In the genomic region with DNA sequence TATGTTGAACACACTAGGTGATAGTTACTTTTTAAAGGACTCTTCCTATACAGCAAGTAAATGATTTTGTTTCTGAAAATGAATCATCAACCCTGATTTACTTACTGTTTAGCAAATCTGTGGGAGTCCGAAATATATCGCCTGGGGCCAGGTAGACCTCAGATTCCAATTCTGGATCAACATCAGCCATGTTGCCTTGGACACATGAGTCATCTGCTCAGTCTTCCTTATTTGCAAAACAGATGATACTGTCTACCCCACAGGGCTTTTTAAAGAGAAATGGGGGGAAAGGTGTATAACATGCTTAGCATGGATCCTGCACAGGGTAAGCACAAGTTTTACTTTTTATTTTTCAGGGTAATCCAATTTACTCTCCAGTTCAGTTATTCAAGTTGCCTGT, we compare ENCODE assay signal across 20 cellular contexts.
DNase-seq lines count a peak whose midpoint lies in the region; TF ChIP-seq lines count a peak whose summit lies in the region.
"Had no signal": no experiment of that assay in that cellular context is flagged by ENCODE, and none has a peak within 500 bp of the region (broad histone marks: within the 10 kb centered on the region; RNA-seq: fewer than 3 reads in every experiment).

No MANE protein-coding gene starts in this region.

- H3K4me1 ChIP-seq in adipocyte (ENCODE audit: control insufficient read depth, insufficient read depth, low read length) (no peaks in the 10 kb centered on the region), spleen (no peaks in the 10 kb centered on the region), stomach (no peaks in the 10 kb centered on the region)

- DNase-seq in Daoy (ENCODE audit: low read depth) (peak; percentile 46), NCI-H69 (lab: John Stamatoyannopoulos, UW) (peak; percentile 95), adipocyte (ENCODE audit: low read depth) (peak; percentile 14), islet precursor cell (peak; percentile 43), spleen (no peak), stomach (no peak)
- no peak for DNase-seq in effector CD8-positive, alpha-beta T cell (lab: John Stamatoyannopoulos, UW)
- DNase-seq: AML-193; C1 segment of cervical spinal cord; CD8-positive, alpha-beta T cell; DND-41; GM23248; H9; KBM-7; NCI-H1105; NCI-H1694; NCI-H2081; NCI-H2171 treated with DMSO at 0.1 percent for 48 hours; NCI-H446; PC-9 had no signal

- H3K27me3 ChIP-seq in adipocyte (replicated peaks; ENCODE audit: control insufficient read depth, insufficient read depth, low read length): no peaks in the 10 kb centered on the region
- H3K27me3 ChIP-seq in spleen (replicated peaks in 1 of 7): no peaks in the 10 kb centered on the region
- no peaks in the 10 kb centered on the region for H3K27me3 ChIP-seq in stomach

- intact Hi-C loops in spleen (cut with DNase I; ENCODE audit: low total_unique reads): no loop called here
- intact Hi-C loops in stomach (cut with DNase I; ENCODE audit: low total_unique reads): no loop called here

- TF ChIP-seq CTCF in spleen (IDR thresholded peaks at IDR 0.05 in 8 of 11, conservative IDR thresholded peaks at IDR 0.05 in 3 of 11) (no peak), stomach (IDR thresholded peaks at IDR 0.05) (no peak)

- no peak overlapping the region for H3K27ac ChIP-seq in spleen
- H3K27ac ChIP-seq in stomach: no peak overlapping the region
- H3K27ac ChIP-seq: GM23248, PC-9 had no signal

- no peak for TF ChIP-seq POLR2A in spleen (IDR thresholded peaks at IDR 0.05)
- TF ChIP-seq POLR2A in stomach (IDR thresholded peaks at IDR 0.05): no peak

- 89 to 98% (median 95%) methylated on average over 2 of the region's 2 CpGs for WGBS in spleen, 5 donors
- 90 to 99% (median 94%) methylated on average over 2 of the region's 2 CpGs for WGBS in stomach, 5 donors

- no peak for TF ChIP-seq EP300 in stomach (IDR thresholded peaks at IDR 0.05)

- no peaks in the 10 kb centered on the region for H3K36me3 ChIP-seq in adipocyte (ENCODE audit: control insufficient read depth, insufficient read depth, low read length, severe bottlenecking)
- no peaks in the 10 kb centered on the region for H3K36me3 ChIP-seq in spleen
- no peaks in the 10 kb centered on the region for H3K36me3 ChIP-seq in stomach

- no peaks in the 10 kb centered on the region for H3K9me3 ChIP-seq in adipocyte (ENCODE audit: control insufficient read depth, low read length)
- H3K9me3 ChIP-seq in spleen: peaks cover 0 to 4% (median 0%) of the 10 kb centered on the region in 8 donors
- peaks cover 0 to 3% (median 0%) of the 10 kb centered on the region in 4 donors for H3K9me3 ChIP-seq in stomach

- no peak overlapping the region for H3K4me3 ChIP-seq in adipocyte (ENCODE audit: low read length)
- H3K4me3 ChIP-seq in spleen: no peak overlapping the region
- H3K4me3 ChIP-seq in stomach: no peak overlapping the region
- H3K4me3 ChIP-seq: GM23248, PC-9 had no signal

- no peak overlapping the region for H3K9ac ChIP-seq in adipocyte (ENCODE audit: low read length)
- H3K9ac ChIP-seq: GM23248 had no signal

Comparison
In these comparisons a context has a peak if more than half of its experiments do, and no peak if none do; other contexts are left out.
1. DNase-seq: peak in Daoy (single experiment), NCI-H69 (single experiment), adipocyte (single experiment) and islet precursor cell (single experiment); none in spleen (single experiment), stomach (single experiment) and effector CD8-positive, alpha-beta T cell (single experiment).